17 cellular contexts compared by ENCODE assay signal in the genomic region with DNA sequence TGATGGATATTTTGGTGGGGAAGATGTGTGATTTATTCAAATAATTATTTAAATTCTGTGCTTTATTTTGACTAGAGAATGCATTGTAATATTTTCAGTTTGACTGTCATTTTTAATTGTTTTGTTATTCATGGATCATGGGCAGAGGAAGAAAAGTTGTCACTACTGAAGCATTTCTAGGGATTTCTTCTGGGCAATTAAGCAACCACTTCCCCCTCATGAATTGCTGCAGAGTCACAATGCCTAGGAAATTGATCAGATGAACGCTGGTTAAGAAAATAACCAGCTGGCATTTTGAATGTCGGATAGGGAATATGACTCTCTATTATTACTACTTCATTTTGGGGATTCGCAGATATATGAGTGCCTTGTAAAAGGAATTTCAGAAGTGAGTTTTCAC.
"Had no signal": no experiment of that assay in that cellular context is flagged by ENCODE, and none has a peak within 500 bp of the region (broad histone marks: within the 10 kb centered on the region; RNA-seq: fewer than 3 reads in every experiment).

No MANE protein-coding gene starts in this region.

- DNase-seq: IMR-90, KBM-7, NCI-H1092, NCI-H1105 treated with DMSO at 0.1 percent for 48 hours, NCI-H1417 treated with DMSO at 0.1 percent for 48 hours, NCI-H146, NCI-H1694 treated with DMSO at 0.1 percent for 48 hours, NCI-H1930, NCI-H2081, NCI-H2107, NCI-H2227 treated with DMSO at 0.1 percent for 48 hours, NCI-H524, NCI-H526 treated with DMSO at 0.1 percent for 48 hours, NCI-H748 treated with DMSO at 0.1 percent for 48 hours, Right ventricle myocardium superior, RPMI8226, SIG-M5 had no signal
